ENCODE assay signal across 17 cellular contexts in the genomic region with DNA sequence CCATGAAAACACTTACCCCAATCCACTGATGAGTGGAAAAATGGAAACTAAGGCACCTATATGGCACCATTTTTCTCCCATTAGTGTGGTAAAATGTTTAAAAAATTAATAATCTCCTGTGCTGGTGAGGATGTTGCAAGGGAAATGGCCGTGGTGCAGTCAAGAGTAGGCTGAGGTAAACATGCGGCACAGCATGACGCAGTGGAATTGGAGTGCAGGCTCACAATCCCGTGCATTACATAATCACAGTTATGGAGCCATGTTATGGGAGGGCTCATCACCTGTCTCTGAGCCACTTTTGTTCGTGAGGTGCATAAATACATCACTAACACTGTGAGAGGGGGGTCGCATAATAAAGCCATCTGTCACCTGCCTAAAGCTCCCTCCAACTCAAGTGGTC.
"Had no signal": no experiment of that assay in that cellular context is flagged by ENCODE, and none has a peak within 500 bp of the region (broad histone marks: within the 10 kb centered on the region; RNA-seq: fewer than 3 reads in every experiment).

No MANE protein-coding gene starts in this region.

- H3K36me3 Mint-ChIP-seq: naive thymus-derived CD8-positive, alpha-beta T cell had no signal

- H3K4me3 Mint-ChIP-seq: naive thymus-derived CD8-positive, alpha-beta T cell; nephron progenitor cell; stimulated activated naive CD8-positive, alpha-beta T cell treated with anti-CD3 and anti-CD28 coated beads, Interleukin-15, amount 100 ng/mL, for 72 hours had no signal

- H3K36me3 ChIP-seq: lower lobe of right lung, prostate gland, right atrium auricular region, suprapubic skin, transverse colon, vagina had no signal

- H3K4me1 ChIP-seq: lower lobe of right lung, prostate gland, right atrium auricular region, transverse colon had no signal

- H3K9me3 ChIP-seq: lower lobe of right lung, prostate gland, right atrium auricular region, suprapubic skin, transverse colon, vagina had no signal

- H3K27ac Mint-ChIP-seq: naive thymus-derived CD8-positive, alpha-beta T cell; nephron progenitor cell; stimulated activated naive CD8-positive, alpha-beta T cell treated with anti-CD3 and anti-CD28 coated beads, Interleukin-15, amount 100 ng/mL, for 72 hours had no signal

- H3K4me3 ChIP-seq: lower lobe of right lung, prostate gland, right atrium auricular region, smooth muscle cell, suprapubic skin, transverse colon, vagina had no signal

- H3K27me3 ChIP-seq: right atrium auricular region, suprapubic skin, vagina had no signal

- H3K4me2 ChIP-seq: smooth muscle cell had no signal

- H3K27ac ChIP-seq: lower lobe of right lung, prostate gland, right atrium auricular region, suprapubic skin, transverse colon, vagina had no signal

- DNase-seq: left ventricle myocardium superior; lower lobe of right lung; naive thymus-derived CD8-positive, alpha-beta T cell; nephron progenitor cell; nucleus accumbens; stimulated activated CD4-positive, alpha-beta T cell treated with anti-CD3 and anti-CD28 coated beads, Interleukin-12 subunit alpha, Interleukin-12 subunit beta, amount 100 ng/mL, for 4 hours; stimulated activated CD4-positive, alpha-beta T cell treated with anti-CD3 and anti-CD28 coated beads, Interleukin-1b, Interleukin-23, amount 100 ng/mL, for 48 hours; stimulated activated CD4-positive, alpha-beta T cell treated with anti-CD3 and anti-CD28 coated beads, Interleukin-4, amount 100 ng/mL, for 1 hour; stimulated activated CD8-positive, alpha-beta memory T cell treated with anti-CD3 and anti-CD28 coated beads, Interleukin-4, amount 100 ng/mL, for 48 hours; stimulated activated naive CD4-positive, alpha-beta T cell; stimulated activated naive CD8-positive, alpha-beta T cell treated with anti-CD3 and anti-CD28 coated beads, Interleukin-15, amount 100 ng/mL, for 72 hours; transverse colon had no signal

- H3K4me1 Mint-ChIP-seq: naive thymus-derived CD8-positive, alpha-beta T cell; stimulated activated naive CD8-positive, alpha-beta T cell treated with anti-CD3 and anti-CD28 coated beads, Interleukin-15, amount 100 ng/mL, for 72 hours had no signal
